In genomic region chr4:48261288-48261687, GRCh38 we compare ENCODE assay signal across 20 cellular contexts. TPM values are rescaled to one million over a fixed set of nuclear protein-coding genes. Genes with fewer than 3 reads are reported as not detected.
DNase-seq lines count a peak whose midpoint lies in the region; ATAC-seq, FAIRE-seq and TF ChIP-seq lines count a peak whose summit lies in the region.
"Had no signal": no experiment of that assay in that cellular context is flagged by ENCODE, and none has a peak within 500 bp of the region (broad histone marks: within the 10 kb centered on the region; RNA-seq: fewer than 3 reads in every experiment).

No MANE protein-coding gene starts in this region.

- DNase-seq in GM12865 (ENCODE audit: low read depth) (peak; percentile 24), RPMI7951 (ENCODE audit: low read depth) (peak; percentile 33), kidney tubule cell (ENCODE audit: low spot score) (peak; percentile 25), H54 (ENCODE audit: insufficient read length, low spot score) (no peak), NCI-H526 treated with DMSO at 0.1 percent for 48 hours (lab: John Stamatoyannopoulos, UW) (no peak)
- no peak for DNase-seq in activated CD4-positive, alpha-beta T cell treated with anti-CD3 and anti-CD28 coated beads, Interleukin-2, amount 50 U/mL, for 4 hours
- DNase-seq: activated CD4-positive, alpha-beta T cell treated with anti-CD3 and anti-CD28 coated beads for 4 hours; Calu3; central memory CD4-positive, alpha-beta T cell; endodermal cell; GDM1; mammary epithelial cell; NCI-H1417; psoas muscle; SJCRH30; T-helper 9 cell had no signal

- peak overlapping the region; percentile 6; the same call in 1 of the 2 replicates for H3K4me3 ChIP-seq in GM12865 (ENCODE audit: low read depth, low read length)
- H3K4me3 ChIP-seq: gastroesophageal sphincter, psoas muscle, SJCRH30 had no signal

- TF ChIP-seq CTCF in GM12865 (IDR thresholded peaks at IDR 0.05; ENCODE audit: insufficient read depth, low read depth, low read length, missing control alignments) = no peak

- FAIRE-seq in H54 (lab: Jason Lieb, UNC) = no peak
- FAIRE-seq: HepG2 had no signal

- TF ChIP-seq POLR2A in H54 (IDR thresholded peaks at IDR 0.05; ENCODE audit: low read depth, low read length) = no peak

- ATAC-seq in HG02884 (IDR thresholded peaks at IDR 0.05; ENCODE audit: unreplicated experiment) (peak; percentile 49), HG03520 (IDR thresholded peaks at IDR 0.05; ENCODE audit: unreplicated experiment) (no peak)
- ATAC-seq: gastroesophageal sphincter, HepG2, psoas muscle had no signal

RNA-seq across cellular contexts. Expression of gene TEC, which starts 8.3 kb away (rescaled TPM):
- 3.6 and 3.8 TPM in 2 replicates for total RNA-seq in RPMI7951 (2014; rRNA removed; shearing (Covaris generic))

Comparison
In these comparisons a context has a peak if more than half of its experiments do, and no peak if none do; other contexts are left out.
1. DNase-seq: peak in GM12865 (single experiment), RPMI7951 (single experiment) and kidney tubule cell (single experiment); none in H54 (single experiment), activated CD4-positive, alpha-beta T cell treated with anti-CD3 and anti-CD28 coated beads, Interleukin-2, amount 50 U/mL, for 4 hours (0 of 2) and NCI-H526 treated with DMSO at 0.1 percent for 48 hours (single experiment).